ENCODE assay signal across 1 cellular context in genomic region chr7:110386914-110387313, GRCh38.
TF ChIP-seq lines count a peak whose summit lies in the region.

No MANE protein-coding gene starts in this region.

TF ChIP-seq in GM23338, 12 proteins besides CTCF, POLR2A, EP300 and RAD21 (continued from another document):
- TF ChIP-seq, protein P1, sequence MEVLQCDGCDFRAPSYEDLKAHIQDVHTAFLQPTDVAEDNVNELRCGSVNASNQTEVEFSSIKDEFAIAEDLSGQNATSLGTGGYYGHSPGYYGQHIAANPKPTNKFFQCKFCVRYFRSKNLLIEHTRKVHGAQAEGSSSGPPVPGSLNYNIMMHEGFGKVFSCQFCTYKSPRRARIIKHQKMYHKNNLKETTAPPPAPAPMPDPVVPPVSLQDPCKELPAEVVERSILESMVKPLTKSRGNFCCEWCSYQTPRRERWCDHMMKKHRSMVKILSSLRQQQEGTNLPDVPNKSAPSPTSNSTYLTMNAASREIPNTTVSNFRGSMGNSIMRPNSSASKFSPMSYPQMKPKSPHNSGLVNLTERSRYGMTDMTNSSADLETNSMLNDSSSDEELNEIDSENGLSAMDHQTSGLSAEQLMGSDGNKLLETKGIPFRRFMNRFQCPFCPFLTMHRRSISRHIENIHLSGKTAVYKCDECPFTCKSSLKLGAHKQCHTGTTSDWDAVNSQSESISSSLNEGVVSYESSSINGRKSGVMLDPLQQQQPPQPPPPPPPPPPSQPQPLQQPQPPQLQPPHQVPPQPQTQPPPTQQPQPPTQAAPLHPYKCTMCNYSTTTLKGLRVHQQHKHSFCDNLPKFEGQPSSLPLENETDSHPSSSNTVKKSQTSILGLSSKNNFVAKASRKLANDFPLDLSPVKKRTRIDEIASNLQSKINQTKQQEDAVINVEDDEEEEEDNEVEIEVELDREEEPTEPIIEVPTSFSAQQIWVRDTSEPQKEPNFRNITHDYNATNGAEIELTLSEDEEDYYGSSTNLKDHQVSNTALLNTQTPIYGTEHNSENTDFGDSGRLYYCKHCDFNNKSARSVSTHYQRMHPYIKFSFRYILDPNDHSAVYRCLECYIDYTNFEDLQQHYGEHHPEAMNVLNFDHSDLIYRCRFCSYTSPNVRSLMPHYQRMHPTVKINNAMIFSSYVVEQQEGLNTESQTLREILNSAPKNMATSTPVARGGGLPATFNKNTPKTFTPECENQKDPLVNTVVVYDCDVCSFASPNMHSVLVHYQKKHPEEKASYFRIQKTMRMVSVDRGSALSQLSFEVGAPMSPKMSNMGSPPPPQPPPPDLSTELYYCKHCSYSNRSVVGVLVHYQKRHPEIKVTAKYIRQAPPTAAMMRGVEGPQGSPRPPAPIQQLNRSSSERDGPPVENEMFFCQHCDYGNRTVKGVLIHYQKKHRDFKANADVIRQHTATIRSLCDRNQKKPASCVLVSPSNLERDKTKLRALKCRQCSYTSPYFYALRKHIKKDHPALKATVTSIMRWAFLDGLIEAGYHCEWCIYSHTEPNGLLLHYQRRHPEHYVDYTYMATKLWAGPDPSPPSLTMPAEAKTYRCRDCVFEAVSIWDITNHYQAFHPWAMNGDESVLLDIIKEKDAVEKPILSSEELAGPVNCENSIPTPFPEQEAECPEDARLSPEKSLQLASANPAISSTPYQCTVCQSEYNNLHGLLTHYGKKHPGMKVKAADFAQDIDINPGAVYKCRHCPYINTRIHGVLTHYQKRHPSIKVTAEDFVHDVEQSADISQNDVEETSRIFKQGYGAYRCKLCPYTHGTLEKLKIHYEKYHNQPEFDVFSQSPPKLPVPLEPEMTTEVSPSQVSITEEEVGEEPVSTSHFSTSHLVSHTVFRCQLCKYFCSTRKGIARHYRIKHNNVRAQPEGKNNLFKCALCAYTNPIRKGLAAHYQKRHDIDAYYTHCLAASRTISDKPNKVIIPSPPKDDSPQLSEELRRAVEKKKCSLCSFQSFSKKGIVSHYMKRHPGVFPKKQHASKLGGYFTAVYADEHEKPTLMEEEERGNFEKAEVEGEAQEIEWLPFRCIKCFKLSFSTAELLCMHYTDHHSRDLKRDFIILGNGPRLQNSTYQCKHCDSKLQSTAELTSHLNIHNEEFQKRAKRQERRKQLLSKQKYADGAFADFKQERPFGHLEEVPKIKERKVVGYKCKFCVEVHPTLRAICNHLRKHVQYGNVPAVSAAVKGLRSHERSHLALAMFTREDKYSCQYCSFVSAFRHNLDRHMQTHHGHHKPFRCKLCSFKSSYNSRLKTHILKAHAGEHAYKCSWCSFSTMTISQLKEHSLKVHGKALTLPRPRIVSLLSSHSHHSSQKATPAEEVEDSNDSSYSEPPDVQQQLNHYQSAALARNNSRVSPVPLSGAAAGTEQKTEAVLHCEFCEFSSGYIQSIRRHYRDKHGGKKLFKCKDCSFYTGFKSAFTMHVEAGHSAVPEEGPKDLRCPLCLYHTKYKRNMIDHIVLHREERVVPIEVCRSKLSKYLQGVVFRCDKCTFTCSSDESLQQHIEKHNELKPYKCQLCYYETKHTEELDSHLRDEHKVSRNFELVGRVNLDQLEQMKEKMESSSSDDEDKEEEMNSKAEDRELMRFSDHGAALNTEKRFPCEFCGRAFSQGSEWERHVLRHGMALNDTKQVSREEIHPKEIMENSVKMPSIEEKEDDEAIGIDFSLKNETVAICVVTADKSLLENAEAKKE (CRISPR knock-in tag; IDR thresholded peaks at IDR 0.05), result no peak
- TF ChIP-seq JUNB (IDR thresholded peaks at IDR 0.05; ENCODE audit: unreplicated experiment) (no peak), CREB1 (CRISPR knock-in tag; IDR thresholded peaks at IDR 0.05; ENCODE audit: low read depth) (no peak), POLR2AphosphoS5 (IDR thresholded peaks at IDR 0.05; ENCODE audit: low read depth) (no peak), ZNF331 (CRISPR knock-in tag; IDR thresholded peaks at IDR 0.05; ENCODE audit: low read depth) (no peak)
- TF ChIP-seq, protein P2, sequence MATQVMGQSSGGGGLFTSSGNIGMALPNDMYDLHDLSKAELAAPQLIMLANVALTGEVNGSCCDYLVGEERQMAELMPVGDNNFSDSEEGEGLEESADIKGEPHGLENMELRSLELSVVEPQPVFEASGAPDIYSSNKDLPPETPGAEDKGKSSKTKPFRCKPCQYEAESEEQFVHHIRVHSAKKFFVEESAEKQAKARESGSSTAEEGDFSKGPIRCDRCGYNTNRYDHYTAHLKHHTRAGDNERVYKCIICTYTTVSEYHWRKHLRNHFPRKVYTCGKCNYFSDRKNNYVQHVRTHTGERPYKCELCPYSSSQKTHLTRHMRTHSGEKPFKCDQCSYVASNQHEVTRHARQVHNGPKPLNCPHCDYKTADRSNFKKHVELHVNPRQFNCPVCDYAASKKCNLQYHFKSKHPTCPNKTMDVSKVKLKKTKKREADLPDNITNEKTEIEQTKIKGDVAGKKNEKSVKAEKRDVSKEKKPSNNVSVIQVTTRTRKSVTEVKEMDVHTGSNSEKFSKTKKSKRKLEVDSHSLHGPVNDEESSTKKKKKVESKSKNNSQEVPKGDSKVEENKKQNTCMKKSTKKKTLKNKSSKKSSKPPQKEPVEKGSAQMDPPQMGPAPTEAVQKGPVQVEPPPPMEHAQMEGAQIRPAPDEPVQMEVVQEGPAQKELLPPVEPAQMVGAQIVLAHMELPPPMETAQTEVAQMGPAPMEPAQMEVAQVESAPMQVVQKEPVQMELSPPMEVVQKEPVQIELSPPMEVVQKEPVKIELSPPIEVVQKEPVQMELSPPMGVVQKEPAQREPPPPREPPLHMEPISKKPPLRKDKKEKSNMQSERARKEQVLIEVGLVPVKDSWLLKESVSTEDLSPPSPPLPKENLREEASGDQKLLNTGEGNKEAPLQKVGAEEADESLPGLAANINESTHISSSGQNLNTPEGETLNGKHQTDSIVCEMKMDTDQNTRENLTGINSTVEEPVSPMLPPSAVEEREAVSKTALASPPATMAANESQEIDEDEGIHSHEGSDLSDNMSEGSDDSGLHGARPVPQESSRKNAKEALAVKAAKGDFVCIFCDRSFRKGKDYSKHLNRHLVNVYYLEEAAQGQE (IDR thresholded peaks at IDR 0.05; ENCODE audit: unreplicated experiment), result no peak
